ENCODE assay signal across 10 cellular contexts in the genomic region with DNA sequence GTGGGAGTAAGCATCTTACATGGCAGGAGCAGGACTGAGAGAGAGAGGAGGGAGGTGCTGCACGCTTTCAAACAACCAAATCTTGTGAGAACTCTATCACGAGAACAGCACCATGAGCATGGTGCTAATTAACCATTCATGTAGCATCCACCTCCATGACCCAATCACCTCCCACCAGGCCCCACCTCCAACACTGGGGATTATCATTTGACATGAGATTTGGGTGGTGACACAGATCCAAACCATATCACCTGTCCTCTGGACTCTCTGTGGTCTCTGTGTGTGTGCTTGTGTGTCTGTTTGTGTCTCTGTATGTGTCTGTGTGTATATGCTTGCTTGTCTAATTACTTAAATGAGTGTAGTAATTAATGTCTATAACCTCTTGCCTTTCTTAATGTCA. TPM values are rescaled to one million over a fixed set of nuclear protein-coding genes. Genes with fewer than 3 reads are reported as not detected.
DNase-seq lines count a peak whose midpoint lies in the region; ATAC-seq and TF ChIP-seq lines count a peak whose summit lies in the region.
"Had no signal": no experiment of that assay in that cellular context is flagged by ENCODE, and none has a peak within 500 bp of the region (broad histone marks: within the 10 kb centered on the region; RNA-seq: fewer than 3 reads in every experiment).

No MANE protein-coding gene starts in this region.

- H3K9me3 Mint-ChIP-seq in effector memory CD8-positive, alpha-beta T cell: no peaks in the 10 kb centered on the region

- no peak for DNase-seq in effector memory CD8-positive, alpha-beta T cell
- DNase-seq in kidney glomerular epithelial cell (lab: John Stamatoyannopoulos, UW) (no peak), GM19240 (ENCODE audit: insufficient read length, low spot score) (no peak), mucosa of descending colon (no peak), left lung (no peak)
- DNase-seq: Karpas-422, mesendoderm had no signal

- H3K4me3 Mint-ChIP-seq in effector memory CD8-positive, alpha-beta T cell: peak overlapping the region in 1 of 2 donors; percentile 66

- H3K36me3 ChIP-seq in mucosa of descending colon (ENCODE audit: low read depth): no peaks in the 10 kb centered on the region
- H3K36me3 ChIP-seq in left lung: no peaks in the 10 kb centered on the region

- no peak overlapping the region for H3K27ac ChIP-seq in left lung

- H3K27ac Mint-ChIP-seq in effector memory CD8-positive, alpha-beta T cell: peak overlapping the region; percentile 79 to 88

- intact Hi-C loops in mucosa of descending colon (cut with DNase I, micrococcal nuclease) (no loop called here), left lung (cut with DNase I) (no loop called here)

- H3K4me3 ChIP-seq in mucosa of descending colon (no peak overlapping the region), left lung (no peak overlapping the region)

- H3K4me1 ChIP-seq in mucosa of descending colon (ENCODE audit: low read depth): no peaks in the 10 kb centered on the region
- H3K4me1 ChIP-seq in left lung: no peaks in the 10 kb centered on the region

- no peaks in the 10 kb centered on the region for H3K27me3 ChIP-seq in left lung

- TF ChIP-seq CTCF in mucosa of descending colon (IDR thresholded peaks at IDR 0.05) (no peak), left lung (IDR thresholded peaks at IDR 0.05) (no peak)

- H3K27me3 Mint-ChIP-seq in effector memory CD8-positive, alpha-beta T cell: no peaks in the 10 kb centered on the region

- peak; percentile 51 for ATAC-seq in GM18909 (IDR thresholded peaks at IDR 0.05; ENCODE audit: poor library complexity, unreplicated experiment)
- ATAC-seq in GM21619 (IDR thresholded peaks at IDR 0.05; ENCODE audit: unreplicated experiment): peak; percentile 38
- peak; percentile 35 for ATAC-seq in HG03457 (IDR thresholded peaks at IDR 0.05; ENCODE audit: unreplicated experiment)
- ATAC-seq in effector memory CD8-positive, alpha-beta T cell (replicated peaks): no peak
- no peak for ATAC-seq in mucosa of descending colon
- ATAC-seq in left lung: no peak

- H3K36me3 Mint-ChIP-seq in effector memory CD8-positive, alpha-beta T cell (ENCODE audit: insufficient read depth): no peaks in the 10 kb centered on the region

- no peaks in the 10 kb centered on the region for H3K9me3 ChIP-seq in mucosa of descending colon
- no peaks in the 10 kb centered on the region for H3K9me3 ChIP-seq in left lung

- peaks cover 10% of the 10 kb centered on the region in 2 donors for H3K4me1 Mint-ChIP-seq in effector memory CD8-positive, alpha-beta T cell (ENCODE audit: low read depth in 2 of 2)

RNA-seq across cellular contexts. Expression of a gene that starts 31.1 kb away (rescaled TPM):
- total RNA-seq in mucosa of descending colon (100 to 1,000 TPM in 1 of 3 donors, 10 to 100 TPM in 2; 81.5 to 122 (median 81.7) TPM), left lung (100 to 1,000 TPM; 137 to 184 TPM)

RNA-seq across cellular contexts. Expression of a gene that starts 31.4 kb away (rescaled TPM):
- total RNA-seq in mucosa of descending colon: 10 to 100 TPM; 27.0 to 30.5 (median 30.0) TPM
- 10 to 100 TPM; 38.9 to 47.7 TPM for total RNA-seq in left lung

Comparison
In these comparisons a context has a peak if more than half of its experiments do, and no peak if none do; other contexts are left out.
1. ATAC-seq: peak in GM18909 (single experiment), GM21619 (single experiment) and HG03457 (single experiment); none in effector memory CD8-positive, alpha-beta T cell (single experiment), mucosa of descending colon (single experiment) and left lung (single experiment).